ENCODE assay signal across 28 cellular contexts in genomic region chr19:13315495-13315894, GRCh38.
"Had no signal": no experiment of that assay in that cellular context is flagged by ENCODE, and none has a peak within 500 bp of the region (broad histone marks: within the 10 kb centered on the region; RNA-seq: fewer than 3 reads in every experiment).

No MANE protein-coding gene starts in this region.

- H3K27ac Mint-ChIP-seq: activated CD4-positive, alpha-beta memory T cell treated with anti-CD3 and anti-CD28 coated beads for 36 hours; activated CD4-positive, alpha-beta T cell treated with anti-CD3 and anti-CD28 coated beads, Interleukin-2, amount 10 ng/mL, durations not matched to agents 24 days and 14 days; activated naive CD4-positive, alpha-beta T cell treated with anti-CD3 and anti-CD28 coated beads, Interleukin-2, amount 50 U/mL, for 72 hours; activated naive CD8-positive, alpha-beta T cell treated with anti-CD3 and anti-CD28 coated beads, Interleukin-2, amount 50 U/mL, for 24 hours; T-helper 17 cell; WTC11 had no signal

- DNase-seq: activated CD4-positive, alpha-beta memory T cell treated with anti-CD3 and anti-CD28 coated beads for 36 hours; activated CD4-positive, alpha-beta T cell treated with anti-CD3 and anti-CD28 coated beads, Interleukin-2, amount 10 ng/mL, durations not matched to agents 24 days and 14 days; activated CD4-positive, CD25-positive, alpha-beta regulatory T cell treated with anti-CD3 and anti-CD28 coated beads, Interleukin-2, amount 50 U/mL, for 72 hours; activated CD8-positive, alpha-beta memory T cell treated with anti-CD3 and anti-CD28 coated beads for 24 hours; activated effector memory CD4-positive, alpha-beta T cell treated with anti-CD3 and anti-CD28 coated beads, Interleukin-2, amount 50 U/mL, for 16 hours; activated naive CD4-positive, alpha-beta T cell treated with Interleukin-2 at 50 U/mL for 16 hours; activated naive CD8-positive, alpha-beta T cell treated with anti-CD3 and anti-CD28 coated beads, Interleukin-2, amount 50 U/mL, for 24 hours; activated T-cell treated with anti-CD3 and anti-CD28 coated beads, Interleukin-2, amount 50 U/mL, for 4 hours; amniotic stem cell; central memory CD4-positive, alpha-beta T cell; MM.1S; NCI-H1105 treated with DMSO at 0.1 percent for 48 hours; NCI-H1436 treated with DMSO at 0.1 percent for 48 hours; NCI-H187; NCI-H2081; NCI-H510A treated with DMSO at 0.1 percent for 48 hours; NCI-H69; NK-92 treated with Interleukin-12 subunit alpha and Interleukin-12 subunit beta, amount 100 ng/mL, for 24 hours; PC-3; SIG-M5; T-helper 17 cell; T-helper 9 cell had no signal

- FAIRE-seq: bronchial epithelial cell, RCC 7860 had no signal

- H3K4me3 Mint-ChIP-seq: activated CD4-positive, alpha-beta memory T cell treated with anti-CD3 and anti-CD28 coated beads for 36 hours; activated CD4-positive, alpha-beta T cell treated with anti-CD3 and anti-CD28 coated beads, Interleukin-2, amount 10 ng/mL, durations not matched to agents 24 days and 14 days; activated naive CD8-positive, alpha-beta T cell treated with anti-CD3 and anti-CD28 coated beads, Interleukin-2, amount 50 U/mL, for 24 hours; activated T-cell treated with anti-CD3 and anti-CD28 coated beads, Interleukin-2, amount 50 U/mL, for 4 hours; T-helper 17 cell; WTC11 had no signal

- H3K4me1 Mint-ChIP-seq: activated CD4-positive, alpha-beta T cell treated with anti-CD3 and anti-CD28 coated beads, Interleukin-2, amount 10 ng/mL, durations not matched to agents 24 days and 14 days; activated naive CD8-positive, alpha-beta T cell treated with anti-CD3 and anti-CD28 coated beads, Interleukin-2, amount 50 U/mL, for 24 hours; T-helper 17 cell had no signal

- H3K4me3 ChIP-seq: ascending aorta, body of pancreas had no signal

- H3K9me3 ChIP-seq: body of pancreas had no signal

- ATAC-seq: activated naive CD4-positive, alpha-beta T cell treated with anti-CD3 and anti-CD28 coated beads, Interleukin-2, amount 50 U/mL, for 72 hours; activated naive CD8-positive, alpha-beta T cell treated with anti-CD3 and anti-CD28 coated beads, Interleukin-2, amount 50 U/mL, for 24 hours; activated T-cell treated with anti-CD3 and anti-CD28 coated beads, Interleukin-2, amount 50 U/mL, for 4 hours; body of pancreas; PC-3; T-helper 17 cell; WTC11 had no signal

- H3K36me3 Mint-ChIP-seq: activated CD4-positive, alpha-beta memory T cell treated with anti-CD3 and anti-CD28 coated beads for 36 hours; activated naive CD4-positive, alpha-beta T cell treated with anti-CD3 and anti-CD28 coated beads, Interleukin-2, amount 50 U/mL, for 72 hours had no signal

- H3K36me3 ChIP-seq: ascending aorta had no signal

- H3K9me3 Mint-ChIP-seq: activated CD4-positive, alpha-beta T cell treated with anti-CD3 and anti-CD28 coated beads, Interleukin-2, amount 10 ng/mL, durations not matched to agents 24 days and 14 days; activated T-cell treated with anti-CD3 and anti-CD28 coated beads, Interleukin-2, amount 50 U/mL, for 4 hours had no signal

- H3K27ac ChIP-seq: ascending aorta, body of pancreas had no signal

- H3K4me1 ChIP-seq: ascending aorta, body of pancreas had no signal

- H3K27me3 ChIP-seq: ascending aorta, body of pancreas had no signal
